ENCODE assay signal across 14 cellular contexts in genomic region chr7:98178321-98178720, GRCh38. TPM values are rescaled to one million over a fixed set of nuclear protein-coding genes. Genes with fewer than 3 reads are reported as not detected.
DNase-seq lines count a peak whose midpoint lies in the region; ATAC-seq, FAIRE-seq and TF ChIP-seq lines count a peak whose summit lies in the region.
"Had no signal": no experiment of that assay in that cellular context is flagged by ENCODE, and none has a peak within 500 bp of the region (broad histone marks: within the 10 kb centered on the region; RNA-seq: fewer than 3 reads in every experiment).

No MANE protein-coding gene starts in this region.

- POLR2A ChIA-PET in GM10248 (lab: Yijun Ruan, JAX): no interaction called here

- FAIRE-seq in frontal cortex (lab: Jason Lieb, UNC) (no peak), GM12892 (lab: Jason Lieb, UNC) (no peak)

- no peak for TF ChIP-seq CTCF in GM10248 (IDR thresholded peaks at IDR 0.05; ENCODE audit: control extremely low read depth, extremely low read depth, low read depth, missing control alignments)

- DNase-seq in DMS79 (lab: John Stamatoyannopoulos, UW): peak; percentile 12
- DNase-seq in amygdala (lab: John Stamatoyannopoulos, UW): peak in 47 of 56 donors; percentile 13 to 86 (median 59)
- peak; percentile 71 for DNase-seq in left cardiac atrium
- DNase-seq in pons (ENCODE audit: low spot score): peak; percentile 66
- DNase-seq in frontal cortex (ENCODE audit: low spot score in 2 of 2): no peak
- DNase-seq in GM12892 (ENCODE audit: insufficient read length): no peak
- DNase-seq in GM10248 (ENCODE audit: extremely low spot score): no peak
- no peak for DNase-seq in NCI-H82 treated with DMSO at 0.1 percent for 48 hours (lab: John Stamatoyannopoulos, UW; ENCODE audit: unreplicated experiment)
- DNase-seq: activated CD4-positive, CD25-positive, alpha-beta regulatory T cell treated with anti-CD3 and anti-CD28 coated beads, Interleukin-2, amount 50 U/mL, for 72 hours; activated T-cell treated with anti-CD3 and anti-CD28 coated beads, Interleukin-2, amount 50 U/mL, for 72 hours; GDM1; naive thymus-derived CD8-positive, alpha-beta T cell had no signal

- ATAC-seq in left cardiac atrium: peak; percentile 85 to 86
- ATAC-seq: activated T-cell treated with anti-CD3 and anti-CD28 coated beads, Interleukin-2, amount 50 U/mL, for 72 hours; naive thymus-derived CD8-positive, alpha-beta T cell had no signal

- CTCF ChIA-PET in GM10248 (lab: Yijun Ruan, JAX): interaction anchor here (8.5 kb wide), 1 partner anchor 11 kb away, joined by 77 read pairs; no protein-coding TSS in a partner anchor

- intact Hi-C loops in left cardiac atrium (cut with DNase I): no loop called here

- TF ChIP-seq POLR2A in GM12892 (IDR thresholded peaks at IDR 0.05; ENCODE audit: low read depth, low read length): no peak

RNA-seq across cellular contexts. Expression of gene BHLHA15, which starts 32.9 kb away (rescaled TPM):
- total RNA-seq in left cardiac atrium (under 1 TPM; 0.37 to 0.38 TPM), frontal cortex (8.6 TPM)
- not detected for polyA plus RNA-seq in GM12892 (2012; ENCODE audit: missing spikeins)
- total RNA-seq: esophagus muscularis mucosa; naive thymus-derived CD8-positive, alpha-beta T cell; vagina had no signal

Comparison
In these comparisons a context has a peak if more than half of its experiments do, and no peak if none do; other contexts are left out.
1. DNase-seq: peak in DMS79 (single experiment), amygdala (47 of 56), left cardiac atrium (single experiment) and pons (single experiment); none in frontal cortex (0 of 2), GM12892 (single experiment), GM10248 (single experiment) and NCI-H82 treated with DMSO at 0.1 percent for 48 hours (single experiment).